ENCODE assay signal across 12 cellular contexts in genomic region chr2:18903750-18904149, GRCh38.
A peak's percentile ranks its signal among the peaks of the same experiment; 100 is the strongest.
DNase-seq lines count a peak whose midpoint lies in the region; ATAC-seq and TF ChIP-seq lines count a peak whose summit lies in the region.
"Had no signal": no experiment of that assay in that cellular context is flagged by ENCODE, and none has a peak within 500 bp of the region (broad histone marks: within the 10 kb centered on the region; RNA-seq: fewer than 3 reads in every experiment).

No MANE protein-coding gene starts in this region.

- H3K27me3 ChIP-seq in GM06990 (replicated peaks; ENCODE audit: control insufficient read depth, insufficient read depth, low read length) = no peaks in the 10 kb centered on the region; the same call in 1 of the 2 replicates
- H3K27me3 ChIP-seq: foreskin keratinocyte had no signal

- DNase-seq in GM06990 (ENCODE audit: extremely low read depth, insufficient read length) = peak; percentile 63
- peak; percentile 49 for DNase-seq in HT1080 (ENCODE audit: low read depth)
- no peak for DNase-seq in NOMO-1 (lab: John Stamatoyannopoulos, UW; ENCODE audit: unreplicated experiment in 2 of 2)
- DNase-seq in posterior cingulate gyrus = no peak
- no peak for DNase-seq in DMS 273 (lab: John Stamatoyannopoulos, UW; ENCODE audit: unreplicated experiment)
- no peak for DNase-seq in mucosa of gallbladder (ENCODE audit: low spot score)
- DNase-seq: activated T-cell treated with anti-CD3 and anti-CD28 coated beads, Interleukin-2, amount 50 U/mL, for 48 hours; foreskin keratinocyte; stimulated activated naive CD8-positive, alpha-beta T cell treated with anti-CD3 and anti-CD28 coated beads, Interleukin-15, amount 100 ng/mL, for 72 hours had no signal

- intact Hi-C loops in posterior cingulate gyrus (cut with DNase I) = no loop called here

- ATAC-seq in GM19397 (IDR thresholded peaks at IDR 0.05; ENCODE audit: unreplicated experiment) (peak; percentile 100), HG02884 (IDR thresholded peaks at IDR 0.05; ENCODE audit: unreplicated experiment) (peak; percentile 93)
- ATAC-seq: foreskin keratinocyte; stimulated activated naive CD8-positive, alpha-beta T cell treated with anti-CD3 and anti-CD28 coated beads, Interleukin-15, amount 100 ng/mL, for 72 hours had no signal

- no peak overlapping the region for H3K4me3 ChIP-seq in GM06990 (replicated peaks; ENCODE audit: low read depth, low read length)
- H3K4me3 ChIP-seq: smooth muscle cell had no signal

- no peak for TF ChIP-seq CTCF in GM06990 (IDR thresholded peaks at IDR 0.05; ENCODE audit: insufficient read depth, low read length, poor library complexity, severe bottlenecking)

- H3K36me3 ChIP-seq in GM06990 (ENCODE audit: control insufficient read depth, insufficient read depth, low read length) = no peaks in the 10 kb centered on the region

Comparison
In these comparisons a context has a peak if more than half of its experiments do, and no peak if none do; other contexts are left out.
1. DNase-seq: peak in GM06990 (single experiment) and HT1080 (single experiment); none in NOMO-1 (0 of 2), posterior cingulate gyrus (0 of 10), DMS 273 (single experiment) and mucosa of gallbladder (single experiment).